ENCODE assay signal across 2 cellular contexts in genomic region chr12:45232771-45233372, GRCh38.
TF ChIP-seq lines count a peak whose summit lies in the region.

No MANE protein-coding gene starts in this region.

TF ChIP-seq in HCT116, 20 proteins besides CTCF, POLR2A, EP300 and RAD21:
- TF ChIP-seq ELF1 (IDR thresholded peaks at IDR 0.05; ENCODE audit: borderline replicate concordance, low read depth), result no peak
- peak; percentile 28; the same call in 1 of the 2 replicates for TF ChIP-seq EGR1 (IDR thresholded peaks at IDR 0.05; ENCODE audit: low read depth)
- TF ChIP-seq FOSL1 (IDR thresholded peaks at IDR 0.05; ENCODE audit: low read depth), result peak; percentile 93
- no peak for TF ChIP-seq ZNF274 (IDR thresholded peaks at IDR 0.05; ENCODE audit: low read depth, low read length)
- TF ChIP-seq CEBPB (IDR thresholded peaks at IDR 0.05; ENCODE audit: low read depth), result no peak; the same call in 1 of the 2 replicates
- peak; percentile 49; the same call in 1 of the 2 replicates for TF ChIP-seq POLR2AphosphoS5 (IDR thresholded peaks at IDR 0.05; ENCODE audit: low read depth, low read length)
- TF ChIP-seq TCF7L2 (IDR thresholded peaks at IDR 0.05; ENCODE audit: borderline replicate concordance, extremely low read depth, insufficient read depth, insufficient read length), result no peak
- peak; percentile 49; the same call in 1 of the 2 replicates for TF ChIP-seq MAX (IDR thresholded peaks at IDR 0.05)
- TF ChIP-seq, protein P1, sequence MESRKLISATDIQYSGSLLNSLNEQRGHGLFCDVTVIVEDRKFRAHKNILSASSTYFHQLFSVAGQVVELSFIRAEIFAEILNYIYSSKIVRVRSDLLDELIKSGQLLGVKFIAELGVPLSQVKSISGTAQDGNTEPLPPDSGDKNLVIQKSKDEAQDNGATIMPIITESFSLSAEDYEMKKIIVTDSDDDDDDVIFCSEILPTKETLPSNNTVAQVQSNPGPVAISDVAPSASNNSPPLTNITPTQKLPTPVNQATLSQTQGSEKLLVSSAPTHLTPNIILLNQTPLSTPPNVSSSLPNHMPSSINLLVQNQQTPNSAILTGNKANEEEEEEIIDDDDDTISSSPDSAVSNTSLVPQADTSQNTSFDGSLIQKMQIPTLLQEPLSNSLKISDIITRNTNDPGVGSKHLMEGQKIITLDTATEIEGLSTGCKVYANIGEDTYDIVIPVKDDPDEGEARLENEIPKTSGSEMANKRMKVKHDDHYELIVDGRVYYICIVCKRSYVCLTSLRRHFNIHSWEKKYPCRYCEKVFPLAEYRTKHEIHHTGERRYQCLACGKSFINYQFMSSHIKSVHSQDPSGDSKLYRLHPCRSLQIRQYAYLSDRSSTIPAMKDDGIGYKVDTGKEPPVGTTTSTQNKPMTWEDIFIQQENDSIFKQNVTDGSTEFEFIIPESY (IDR thresholded peaks at IDR 0.05; ENCODE audit: extremely low read depth, insufficient replicate concordance, low read length), result peak; percentile 26
- TF ChIP-seq SIN3A (IDR thresholded peaks at IDR 0.05; ENCODE audit: low read depth), result peak; percentile 81
- peak; percentile 96 for TF ChIP-seq JUND (IDR thresholded peaks at IDR 0.05)
- no peak for TF ChIP-seq ZFX (IDR thresholded peaks at IDR 0.05)
- TF ChIP-seq CBX3 (IDR thresholded peaks at IDR 0.05; ENCODE audit: low read depth), result peak; percentile 90; the same call in 1 of the 2 replicates
- TF ChIP-seq SRF (IDR thresholded peaks at IDR 0.05; ENCODE audit: low read depth), result peak; percentile 59
- no peak for TF ChIP-seq EZH2 (IDR thresholded peaks at IDR 0.05)
- TF ChIP-seq SP1 (IDR thresholded peaks at IDR 0.05; ENCODE audit: low read depth), result peak; percentile 91
- TF ChIP-seq EZH2phosphoT487 (IDR thresholded peaks at IDR 0.05; ENCODE audit: borderline replicate concordance), result no peak
- peak; percentile 78 for TF ChIP-seq YY1 (IDR thresholded peaks at IDR 0.05; ENCODE audit: extremely low read depth, insufficient replicate concordance, low read depth, low read length)
- TF ChIP-seq, protein P2, sequence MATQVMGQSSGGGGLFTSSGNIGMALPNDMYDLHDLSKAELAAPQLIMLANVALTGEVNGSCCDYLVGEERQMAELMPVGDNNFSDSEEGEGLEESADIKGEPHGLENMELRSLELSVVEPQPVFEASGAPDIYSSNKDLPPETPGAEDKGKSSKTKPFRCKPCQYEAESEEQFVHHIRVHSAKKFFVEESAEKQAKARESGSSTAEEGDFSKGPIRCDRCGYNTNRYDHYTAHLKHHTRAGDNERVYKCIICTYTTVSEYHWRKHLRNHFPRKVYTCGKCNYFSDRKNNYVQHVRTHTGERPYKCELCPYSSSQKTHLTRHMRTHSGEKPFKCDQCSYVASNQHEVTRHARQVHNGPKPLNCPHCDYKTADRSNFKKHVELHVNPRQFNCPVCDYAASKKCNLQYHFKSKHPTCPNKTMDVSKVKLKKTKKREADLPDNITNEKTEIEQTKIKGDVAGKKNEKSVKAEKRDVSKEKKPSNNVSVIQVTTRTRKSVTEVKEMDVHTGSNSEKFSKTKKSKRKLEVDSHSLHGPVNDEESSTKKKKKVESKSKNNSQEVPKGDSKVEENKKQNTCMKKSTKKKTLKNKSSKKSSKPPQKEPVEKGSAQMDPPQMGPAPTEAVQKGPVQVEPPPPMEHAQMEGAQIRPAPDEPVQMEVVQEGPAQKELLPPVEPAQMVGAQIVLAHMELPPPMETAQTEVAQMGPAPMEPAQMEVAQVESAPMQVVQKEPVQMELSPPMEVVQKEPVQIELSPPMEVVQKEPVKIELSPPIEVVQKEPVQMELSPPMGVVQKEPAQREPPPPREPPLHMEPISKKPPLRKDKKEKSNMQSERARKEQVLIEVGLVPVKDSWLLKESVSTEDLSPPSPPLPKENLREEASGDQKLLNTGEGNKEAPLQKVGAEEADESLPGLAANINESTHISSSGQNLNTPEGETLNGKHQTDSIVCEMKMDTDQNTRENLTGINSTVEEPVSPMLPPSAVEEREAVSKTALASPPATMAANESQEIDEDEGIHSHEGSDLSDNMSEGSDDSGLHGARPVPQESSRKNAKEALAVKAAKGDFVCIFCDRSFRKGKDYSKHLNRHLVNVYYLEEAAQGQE (IDR thresholded peaks at IDR 0.05; ENCODE audit: low read depth), result no peak
- TF ChIP-seq, protein P3, sequence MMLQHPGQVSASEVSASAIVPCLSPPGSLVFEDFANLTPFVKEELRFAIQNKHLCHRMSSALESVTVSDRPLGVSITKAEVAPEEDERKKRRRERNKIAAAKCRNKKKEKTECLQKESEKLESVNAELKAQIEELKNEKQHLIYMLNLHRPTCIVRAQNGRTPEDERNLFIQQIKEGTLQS (IDR thresholded peaks at IDR 0.05), result no peak

TF ChIP-seq in H1, 55 proteins besides CTCF, POLR2A, EP300 and RAD21:
- no peak for TF ChIP-seq NRF1 (IDR thresholded peaks at IDR 0.05; ENCODE audit: low read depth, low read length)
- TF ChIP-seq TEAD4 (IDR thresholded peaks at IDR 0.05; ENCODE audit: low read depth, low read length), result no peak
- TF ChIP-seq TCF12 (IDR thresholded peaks at IDR 0.05; ENCODE audit: low read depth, low read length), result peak; percentile 62; the same call in 1 of the 2 replicates
- no peak for TF ChIP-seq SP4 (IDR thresholded peaks at IDR 0.05; ENCODE audit: low read length)
- TF ChIP-seq, protein P4, sequence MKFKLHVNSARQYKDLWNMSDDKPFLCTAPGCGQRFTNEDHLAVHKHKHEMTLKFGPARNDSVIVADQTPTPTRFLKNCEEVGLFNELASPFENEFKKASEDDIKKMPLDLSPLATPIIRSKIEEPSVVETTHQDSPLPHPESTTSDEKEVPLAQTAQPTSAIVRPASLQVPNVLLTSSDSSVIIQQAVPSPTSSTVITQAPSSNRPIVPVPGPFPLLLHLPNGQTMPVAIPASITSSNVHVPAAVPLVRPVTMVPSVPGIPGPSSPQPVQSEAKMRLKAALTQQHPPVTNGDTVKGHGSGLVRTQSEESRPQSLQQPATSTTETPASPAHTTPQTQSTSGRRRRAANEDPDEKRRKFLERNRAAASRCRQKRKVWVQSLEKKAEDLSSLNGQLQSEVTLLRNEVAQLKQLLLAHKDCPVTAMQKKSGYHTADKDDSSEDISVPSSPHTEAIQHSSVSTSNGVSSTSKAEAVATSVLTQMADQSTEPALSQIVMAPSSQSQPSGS (IDR thresholded peaks at IDR 0.05; ENCODE audit: low read length), result no peak
- no peak for TF ChIP-seq SUZ12 (IDR thresholded peaks at IDR 0.05; ENCODE audit: low read length)
- no peak for TF ChIP-seq CHD2 (IDR thresholded peaks at IDR 0.05; ENCODE audit: low read length)
- TF ChIP-seq RNF2 (IDR thresholded peaks at IDR 0.05; ENCODE audit: borderline replicate concordance, low read depth, low read length, missing control alignments, poor library complexity, severe bottlenecking), result no peak
- TF ChIP-seq BRCA1 (IDR thresholded peaks at IDR 0.05; ENCODE audit: low read depth, low read length), result no peak
- TF ChIP-seq MAX (IDR thresholded peaks at IDR 0.05), result 0 out of 2 replicates have a peak, but pooled peaks have one; percentile 18
- TF ChIP-seq, protein P3 (IDR thresholded peaks at IDR 0.05; ENCODE audit: insufficient read depth, low read depth, low read length), result no peak
- no peak for TF ChIP-seq ASH2L (IDR thresholded peaks at IDR 0.05; ENCODE audit: low read length)
- no peak for TF ChIP-seq FOSL1 (IDR thresholded peaks at IDR 0.05; ENCODE audit: insufficient read depth, low read depth, low read length)
- no peak for TF ChIP-seq SP2 (IDR thresholded peaks at IDR 0.05; ENCODE audit: low read length)
- TF ChIP-seq TAF1 (IDR thresholded peaks at IDR 0.05; ENCODE audit: low read depth, low read length), result 0 out of 2 replicates have a peak, but pooled peaks have one; percentile 28
- TF ChIP-seq, protein P5, sequence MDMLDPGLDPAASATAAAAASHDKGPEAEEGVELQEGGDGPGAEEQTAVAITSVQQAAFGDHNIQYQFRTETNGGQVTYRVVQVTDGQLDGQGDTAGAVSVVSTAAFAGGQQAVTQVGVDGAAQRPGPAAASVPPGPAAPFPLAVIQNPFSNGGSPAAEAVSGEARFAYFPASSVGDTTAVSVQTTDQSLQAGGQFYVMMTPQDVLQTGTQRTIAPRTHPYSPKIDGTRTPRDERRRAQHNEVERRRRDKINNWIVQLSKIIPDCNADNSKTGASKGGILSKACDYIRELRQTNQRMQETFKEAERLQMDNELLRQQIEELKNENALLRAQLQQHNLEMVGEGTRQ (IDR thresholded peaks at IDR 0.05; ENCODE audit: low read length), result no peak
- TF ChIP-seq CHD1 (IDR thresholded peaks at IDR 0.05; ENCODE audit: low read depth, low read length), result no peak
- TF ChIP-seq EGR1 (IDR thresholded peaks at IDR 0.05; ENCODE audit: borderline replicate concordance, low read depth, low read length), result no peak
- TF ChIP-seq BACH1 (IDR thresholded peaks at IDR 0.05; ENCODE audit: low read length), result no peak
- no peak; the same call in 1 of the 2 replicates for TF ChIP-seq TBP (IDR thresholded peaks at IDR 0.05; ENCODE audit: low read depth, low read length)
- TF ChIP-seq SIX5 (IDR thresholded peaks at IDR 0.05; ENCODE audit: low read depth, low read length), result no peak
- TF ChIP-seq KDM4A (IDR thresholded peaks at IDR 0.05; ENCODE audit: low read depth, low read length, severe bottlenecking), result no peak
- TF ChIP-seq RFX5 (IDR thresholded peaks at IDR 0.05; ENCODE audit: borderline replicate concordance, low read depth, low read length), result no peak
- no peak for TF ChIP-seq EZH2 (IDR thresholded peaks at IDR 0.05; ENCODE audit: low read depth, low read length, severe bottlenecking)
- 0 out of 2 replicates have a peak, but pooled peaks have one; percentile 20 for TF ChIP-seq POU5F1 (IDR thresholded peaks at IDR 0.05; ENCODE audit: low read depth, low read length)
- no peak for TF ChIP-seq RBBP5 (IDR thresholded peaks at IDR 0.05; ENCODE audit: borderline replicate concordance, low read depth, low read length)
- TF ChIP-seq SIRT6 (IDR thresholded peaks at IDR 0.05; ENCODE audit: low read length), result no peak
- no peak for TF ChIP-seq CREB1 (IDR thresholded peaks at IDR 0.05)
- TF ChIP-seq HDAC2 (IDR thresholded peaks at IDR 0.05; ENCODE audit: borderline replicate concordance in 1 of 2, low read depth in 2 of 2, low read length in 2 of 2), result 0 out of 4 replicates have a peak, but pooled peaks of 1 of the 2 experiments have one; percentile 23
- no peak for TF ChIP-seq GTF2F1 (IDR thresholded peaks at IDR 0.05; ENCODE audit: borderline replicate concordance, low read depth, low read length)
- no peak for TF ChIP-seq BCL11A (IDR thresholded peaks at IDR 0.05; ENCODE audit: low read depth in 2 of 2, low read length in 2 of 2)
- no peak for TF ChIP-seq CBX8 (IDR thresholded peaks at IDR 0.05; ENCODE audit: borderline replicate concordance, low read depth, low read length)
- no peak for TF ChIP-seq KDM1A (IDR thresholded peaks at IDR 0.05; ENCODE audit: borderline replicate concordance, low read length)
- TF ChIP-seq PHF8 (conservative IDR thresholded peaks at IDR 0.05; ENCODE audit: low read depth, low read length), result no peak
- no peak for TF ChIP-seq POLR2AphosphoS5 (IDR thresholded peaks at IDR 0.05; ENCODE audit: low read depth, low read length)
- TF ChIP-seq SP1 (IDR thresholded peaks at IDR 0.05; ENCODE audit: low read depth, low read length), result 0 out of 2 replicates have a peak, but pooled peaks have one; percentile 49
- TF ChIP-seq GABPA (IDR thresholded peaks at IDR 0.05; ENCODE audit: borderline replicate concordance, insufficient read depth, low read length), result no peak
- TF ChIP-seq HDAC6 (IDR thresholded peaks at IDR 0.05; ENCODE audit: low read depth, low read length), result no peak
- TF ChIP-seq NANOG (IDR thresholded peaks at IDR 0.05; ENCODE audit: insufficient read depth, low read depth, low read length, poor library complexity, severe bottlenecking), result peak; percentile 29
- no peak for TF ChIP-seq E2F6 (IDR thresholded peaks at IDR 0.05)
- TF ChIP-seq YY1 (IDR thresholded peaks at IDR 0.05; ENCODE audit: low read depth, low read length), result no peak; the same call in 1 of the 2 replicates
- no peak for TF ChIP-seq ZNF274 (IDR thresholded peaks at IDR 0.05; ENCODE audit: borderline replicate concordance, extremely low read depth, low read length)
TF ChIP-seq in H1: peak in this region for 7.
